ENCODE assay signal across 21 cellular contexts in the genomic region with DNA sequence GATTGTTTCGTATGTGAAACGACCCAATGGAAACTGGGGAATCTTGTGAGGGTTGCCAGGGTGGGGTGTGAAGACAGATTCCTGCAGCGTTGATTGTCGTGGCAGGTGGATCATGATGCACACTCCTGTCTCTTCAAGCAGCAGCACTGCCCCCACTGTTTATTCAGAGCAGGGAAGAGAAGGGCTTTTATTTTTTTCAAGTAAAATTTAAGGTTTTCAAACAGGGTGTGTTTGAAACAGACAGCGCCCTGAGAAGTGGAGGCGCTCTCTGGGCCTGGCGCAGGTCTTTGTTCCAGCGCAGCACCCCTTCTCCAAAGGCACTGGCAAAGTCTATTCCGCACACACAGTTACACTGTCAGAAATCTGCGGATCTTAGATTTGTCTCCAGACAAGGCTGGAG. TPM values are rescaled to one million over a fixed set of nuclear protein-coding genes. Genes with fewer than 3 reads are reported as not detected.
A peak's percentile ranks its signal among the peaks of the same experiment; 100 is the strongest.
DNase-seq lines count a peak whose midpoint lies in the region; ATAC-seq, FAIRE-seq and TF ChIP-seq lines count a peak whose summit lies in the region.
"Had no signal": no experiment of that assay in that cellular context is flagged by ENCODE, and none has a peak within 500 bp of the region (broad histone marks: within the 10 kb centered on the region; RNA-seq: fewer than 3 reads in every experiment).

No MANE protein-coding gene starts in this region.

- no peak overlapping the region for H2AK5ac ChIP-seq in H1 (ENCODE audit: low read depth, low read length)

- no peak for TF ChIP-seq POLR2A in H1 (IDR thresholded peaks at IDR 0.05; ENCODE audit: control extremely low read depth in 1 of 2, low read depth in 2 of 2, low read length in 2 of 2)

- H3K4ac ChIP-seq in H1 (replicated peaks; ENCODE audit: insufficient read length, low read depth, low read length): no peak overlapping the region

- H4K20me1 ChIP-seq in H1 (replicated peaks in 1 of 2; ENCODE audit: control insufficient read depth in 1 of 2, insufficient read depth in 2 of 2, low read length in 2 of 2): peaks cover 11 to 21% of the 10 kb centered on the region in 2 experiments

- POLR2A ChIA-PET in activated CD8-positive, alpha-beta T cell treated with anti-CD3 and anti-CD28 coated beads for 36 hours (lab: Charles Lee): no interaction called here
- POLR2A ChIA-PET in activated CD8-positive, alpha-beta T cell treated with anti-CD3 and anti-CD28 coated beads, Interleukin-2, amount 10 ng/mL, durations not matched to agents 7 days and 5 days (lab: Charles Lee): no interaction called here
- POLR2A ChIA-PET in H1 (lab: Charles Lee; ENCODE audit: partially characterized antibody): interaction anchor here (3.7 kb wide), 1 partner anchor 9 kb away, joined by 15 read pairs; no protein-coding TSS in a partner anchor

- no peak overlapping the region for H4K8ac ChIP-seq in H1 (ENCODE audit: extremely low read depth, insufficient read depth, low read length)

- no peak overlapping the region for H2BK15ac ChIP-seq in H1 (ENCODE audit: low read length)

- peaks cover 51% of the 10 kb centered on the region for H3K4me1 Mint-ChIP-seq in activated CD8-positive, alpha-beta T cell treated with anti-CD3 and anti-CD28 coated beads for 36 hours (ENCODE audit: low read depth)
- peaks cover 56% of the 10 kb centered on the region for H3K4me1 Mint-ChIP-seq in activated CD8-positive, alpha-beta T cell treated with anti-CD3 and anti-CD28 coated beads, Interleukin-2, amount 10 ng/mL, durations not matched to agents 7 days and 5 days (ENCODE audit: low read depth)

- no peak overlapping the region for H4K5ac ChIP-seq in H1 (ENCODE audit: insufficient read length, low read depth, low read length)

- no peaks in the 10 kb centered on the region for H3K9me3 Mint-ChIP-seq in activated CD8-positive, alpha-beta T cell treated with anti-CD3 and anti-CD28 coated beads for 36 hours
- H3K9me3 Mint-ChIP-seq in activated CD8-positive, alpha-beta T cell treated with anti-CD3 and anti-CD28 coated beads, Interleukin-2, amount 10 ng/mL, durations not matched to agents 7 days and 5 days (ENCODE audit: insufficient read depth): no peaks in the 10 kb centered on the region

- no peak for TF ChIP-seq EP300 in H1 (IDR thresholded peaks at IDR 0.05; ENCODE audit: borderline replicate concordance in 1 of 2, low read depth in 2 of 2, low read length in 2 of 2)

- 9% methylated on average over 10 of the region's 10 CpGs; no CpG with 5 or more reads in 1 of the 2 experiments for WGBS in H1 (ENCODE audit: extremely low coverage in 1 of 2, insufficient coverage in 1 of 2, insufficient read length in 1 of 2, insufficient replicate concordance in 2 of 2, low coverage in 1 of 2, low lambda C conversion rate in 2 of 2, missing lambda C conversion rate in 1 of 2), 2 experiments

- no peak overlapping the region for H3K14ac ChIP-seq in H1 (ENCODE audit: insufficient read length)

- H3K23ac ChIP-seq in H1 (ENCODE audit: insufficient read length): no peak overlapping the region

- no peaks in the 10 kb centered on the region for H3K36me3 Mint-ChIP-seq in activated CD8-positive, alpha-beta T cell treated with anti-CD3 and anti-CD28 coated beads for 36 hours (ENCODE audit: low read depth)
- H3K36me3 Mint-ChIP-seq in activated CD8-positive, alpha-beta T cell treated with anti-CD3 and anti-CD28 coated beads, Interleukin-2, amount 10 ng/mL, durations not matched to agents 7 days and 5 days (ENCODE audit: low read depth): no peaks in the 10 kb centered on the region

- no peak overlapping the region for H3K4me3 ChIP-seq in H1 (ENCODE audit: extremely low read depth in 1 of 4, insufficient read depth in 2 of 4, low read depth in 3 of 4, low read length in 4 of 4)
- H3K4me3 ChIP-seq: adrenal gland, right atrium auricular region, testis had no signal

- peaks cover 89% of the 10 kb centered on the region for H3K27me3 Mint-ChIP-seq in activated CD8-positive, alpha-beta T cell treated with anti-CD3 and anti-CD28 coated beads for 36 hours
- H3K27me3 Mint-ChIP-seq in activated CD8-positive, alpha-beta T cell treated with anti-CD3 and anti-CD28 coated beads, Interleukin-2, amount 10 ng/mL, durations not matched to agents 7 days and 5 days (ENCODE audit: low read depth): peaks cover 91% of the 10 kb centered on the region

- FAIRE-seq in H1 (lab: Jason Lieb, UNC): no peak
- FAIRE-seq: D721Med, endothelial cell of umbilical vein, G401.6 had no signal

- no peak overlapping the region for H3K56ac ChIP-seq in H1 (replicated peaks; ENCODE audit: insufficient read length, low read depth, low read length)

- H3K4me2 ChIP-seq in H1 (ENCODE audit: insufficient read depth in 1 of 2, low read depth in 2 of 2, low read length in 2 of 2): peak overlapping the region in 1 of 2 experiments; percentile 35; a peak in 1 of 4 replicates

- no peak overlapping the region for H2BK5ac ChIP-seq in H1 (ENCODE audit: low read depth, low read length)

- no peak overlapping the region for H4K91ac ChIP-seq in H1 (replicated peaks; ENCODE audit: insufficient read length, low read length)

- peaks cover 85 to 100% (median 95%) of the 10 kb centered on the region in 4 experiments for H3K27me3 ChIP-seq in H1 (replicated peaks in 1 of 4; ENCODE audit: control insufficient read depth in 3 of 4, extremely low read depth in 1 of 4, insufficient read depth in 3 of 4, low read length in 3 of 4)

- no peak for ATAC-seq in activated CD8-positive, alpha-beta T cell treated with anti-CD3 and anti-CD28 coated beads for 36 hours
- ATAC-seq in activated CD8-positive, alpha-beta T cell treated with anti-CD3 and anti-CD28 coated beads, Interleukin-2, amount 10 ng/mL, durations not matched to agents 7 days and 5 days: no peak
- ATAC-seq in stimulated activated naive CD8-positive, alpha-beta T cell treated with anti-CD3 and anti-CD28 coated beads, Interleukin-15, Interleukin-2, amounts not matched to agents 100 U/mL and 50 U/mL, for 24 hours: peak; percentile 11
- ATAC-seq in HG02852 (IDR thresholded peaks at IDR 0.05; ENCODE audit: unreplicated experiment): no peak
- no peak for ATAC-seq in GM18867 (IDR thresholded peaks at IDR 0.05; ENCODE audit: unreplicated experiment)

- H2AFZ ChIP-seq in H1 (ENCODE audit: low read length): no peak overlapping the region

- CTCF ChIA-PET in activated CD8-positive, alpha-beta T cell treated with anti-CD3 and anti-CD28 coated beads for 36 hours (lab: Charles Lee): interaction anchor here (1.1 to 2.9 kb wide), 4 partner anchors 9 to 391 kb away, joined by 5 to 12 read pairs (median 9); no protein-coding TSS in a partner anchor
- CTCF ChIA-PET in activated CD8-positive, alpha-beta T cell treated with anti-CD3 and anti-CD28 coated beads, Interleukin-2, amount 10 ng/mL, durations not matched to agents 7 days and 5 days (lab: Charles Lee): interaction anchor here (1.1 to 2.4 kb wide), 3 partner anchors 15 to 291 kb away, joined by 3 to 7 read pairs (median 4); no protein-coding TSS in a partner anchor
- CTCF ChIA-PET in H1 (lab: Charles Lee; ENCODE audit: partially characterized antibody): interaction anchor here (0.6 to 2.0 kb wide), 7 partner anchors 8 to 294 kb away, joined by 3 to 9 read pairs (median 6); a partner anchor contains a TSS

- H3K27ac Mint-ChIP-seq in activated CD8-positive, alpha-beta T cell treated with anti-CD3 and anti-CD28 coated beads for 36 hours: no peak overlapping the region
- no peak overlapping the region for H3K27ac Mint-ChIP-seq in activated CD8-positive, alpha-beta T cell treated with anti-CD3 and anti-CD28 coated beads, Interleukin-2, amount 10 ng/mL, durations not matched to agents 7 days and 5 days

- no peak overlapping the region for H3K18ac ChIP-seq in H1 (ENCODE audit: extremely low read depth, low read length)

- no peaks in the 10 kb centered on the region for H3K79me1 ChIP-seq in H1 (ENCODE audit: low read depth, low read length)

- no peak overlapping the region for H3K27ac ChIP-seq in H1 (ENCODE audit: low read depth, low read length)
- H3K27ac ChIP-seq: adrenal gland, right atrium auricular region, testis had no signal

- intact Hi-C loops in activated CD8-positive, alpha-beta T cell treated with anti-CD3 and anti-CD28 coated beads for 36 hours (cut with micrococcal nuclease): no loop called here

- no peak overlapping the region for H3K9ac ChIP-seq in H1 (replicated peaks in 1 of 4; ENCODE audit: extremely low read depth in 1 of 4, low read depth in 3 of 4, low read length in 3 of 4)

- H3K4me3 Mint-ChIP-seq in activated CD8-positive, alpha-beta T cell treated with anti-CD3 and anti-CD28 coated beads for 36 hours: peak overlapping the region; percentile 18
- no peak overlapping the region for H3K4me3 Mint-ChIP-seq in activated CD8-positive, alpha-beta T cell treated with anti-CD3 and anti-CD28 coated beads, Interleukin-2, amount 10 ng/mL, durations not matched to agents 7 days and 5 days

- H2BK20ac ChIP-seq in H1 (ENCODE audit: low read length): no peak overlapping the region

- H3K4me1 ChIP-seq in H1 (replicated peaks in 1 of 4; ENCODE audit: control insufficient read depth in 3 of 4, insufficient read depth in 4 of 4, low read length in 3 of 4): peaks cover 8 to 40% (median 20%) of the 10 kb centered on the region in 4 experiments
- H3K4me1 ChIP-seq: testis had no signal

- H2BK12ac ChIP-seq in H1 (ENCODE audit: low read depth, low read length): 0 out of 2 replicates have a peak overlapping the region, but pooled peaks have one; percentile 28

- no peak for TF ChIP-seq CTCF in activated CD8-positive, alpha-beta T cell treated with anti-CD3 and anti-CD28 coated beads for 36 hours (IDR thresholded peaks at IDR 0.05)
- TF ChIP-seq CTCF in H1 (IDR thresholded peaks at IDR 0.05; ENCODE audit: control extremely low read depth in 1 of 3, insufficient read depth in 1 of 3, low read depth in 1 of 3, low read length in 3 of 3): no peak

- no peak overlapping the region for H2BK120ac ChIP-seq in H1 (replicated peaks; ENCODE audit: low read depth, low read length)

- no peak for DNase-seq in activated CD8-positive, alpha-beta T cell treated with anti-CD3 and anti-CD28 coated beads for 36 hours
- DNase-seq in activated CD8-positive, alpha-beta T cell treated with anti-CD3 and anti-CD28 coated beads, Interleukin-2, amount 10 ng/mL, durations not matched to agents 7 days and 5 days: no peak
- DNase-seq in NCI-H69 (lab: John Stamatoyannopoulos, UW) (peak; percentile 42), H1 (ENCODE audit: low read depth in 1 of 2, low spot score in 2 of 2) (no peak), HK-2 (ENCODE audit: unreplicated experiment) (no peak)
- no peak for DNase-seq in stimulated activated naive CD8-positive, alpha-beta T cell treated with anti-CD3 and anti-CD28 coated beads, Interleukin-15, Interleukin-2, amounts not matched to agents 100 U/mL and 50 U/mL, for 24 hours
- DNase-seq: activated effector memory CD4-positive, alpha-beta T cell treated with Interleukin-2 at 50 U/mL for 16 hours; adrenal gland; C1 segment of cervical spinal cord; NCI-H1694; NCI-H345; testis had no signal

- no peak for TF ChIP-seq RAD21 in H1 (IDR thresholded peaks at IDR 0.05 in 1 of 2, conservative IDR thresholded peaks at IDR 0.05 in 1 of 2; ENCODE audit: low read depth in 2 of 2, low read length in 2 of 2)

- H3K36me3 ChIP-seq in H1 (ENCODE audit: control insufficient read depth in 2 of 4, insufficient read depth in 4 of 4, low read length in 3 of 4): no peaks in the 10 kb centered on the region
- H3K36me3 ChIP-seq: adrenal gland, right atrium auricular region had no signal

- H3K79me2 ChIP-seq in H1 (ENCODE audit: control insufficient read depth in 1 of 2, insufficient read depth in 2 of 2, low read length in 2 of 2): no peaks in the 10 kb centered on the region

- H3K9me3 ChIP-seq in H1 (ENCODE audit: insufficient read depth in 2 of 2, low read depth in 1 of 2, low read length in 1 of 2): no peaks in the 10 kb centered on the region
- H3K9me3 ChIP-seq: adrenal gland, right atrium auricular region, testis had no signal

- H3K23me2 ChIP-seq in H1 (ENCODE audit: low read depth, low read length): peaks cover 2% of the 10 kb centered on the region; the same call in 1 of the 2 replicates

RNA-seq across cellular contexts. Expression of a gene that starts 6.9 kb away (rescaled TPM):
- total RNA-seq in activated CD8-positive, alpha-beta T cell treated with anti-CD3 and anti-CD28 coated beads for 36 hours: 1 to 10 TPM in 1 of 2 experiments, under 1 TPM in 1; 0.96 to 1.2 TPM
- total RNA-seq in activated CD8-positive, alpha-beta T cell treated with anti-CD3 and anti-CD28 coated beads, Interleukin-2, amount 10 ng/mL, durations not matched to agents 7 days and 5 days: under 1 TPM; 0.68 to 0.97 TPM
- 0.56 and 0.80 TPM in 2 replicates for total RNA-seq in H1 (2021; fragmentation: NEBNext Ultra II Directional; extraction: Animal tissue kit (Norgen Biotek cat#: 25700))
- 1.3 and 1.8 TPM in 2 replicates for polyA plus RNA-seq in H1 (2011; rRNA removed)
- polyA plus RNA-seq in H1 (2011; cell fraction: cytosol; rRNA removed): 1.2 TPM
- 0.91 TPM for polyA plus RNA-seq in H1 (2011; cell fraction: nucleus; rRNA removed)
- polyA plus RNA-seq in H1 (2012, experiment 1 of 2): 0.92 to 1.1 TPM (median 0.95 TPM) in 3 of 4 replicates, not detected in the other
- 2.7 TPM for polyA plus RNA-seq in H1 (2012, experiment 2 of 2)
- polyA plus RNA-seq in H1 (2013, experiment 1 of 2): 1.8 TPM
- polyA plus RNA-seq in H1 (2013, experiment 2 of 2): 1.4 TPM
- polyA minus RNA-seq in H1 (2011; rRNA and poly(A)+ RNA removed): 0.63 TPM in 1 of 2 replicates, not detected in the other
- not detected for polyA minus RNA-seq in H1 (2011; cell fraction: cytosol; rRNA and poly(A)+ RNA removed)
- not detected for polyA minus RNA-seq in H1 (2011; cell fraction: nucleus; rRNA and poly(A)+ RNA removed)

RNA-seq across cellular contexts. Expression of a gene that starts 7.8 kb away (rescaled TPM):
- not detected for total RNA-seq in activated CD8-positive, alpha-beta T cell treated with anti-CD3 and anti-CD28 coated beads for 36 hours
- total RNA-seq in activated CD8-positive, alpha-beta T cell treated with anti-CD3 and anti-CD28 coated beads, Interleukin-2, amount 10 ng/mL, durations not matched to agents 7 days and 5 days: not detected
- total RNA-seq in H1 (2021; fragmentation: NEBNext Ultra II Directional; extraction: Animal tissue kit (Norgen Biotek cat#: 25700)): not detected in 2 replicates
- polyA plus RNA-seq in H1 (2011; rRNA removed): not detected in 2 replicates
- not detected for polyA plus RNA-seq in H1 (2011; cell fraction: cytosol; rRNA removed)
- not detected for polyA plus RNA-seq in H1 (2011; cell fraction: nucleus; rRNA removed)
- not detected in 4 replicates for polyA plus RNA-seq in H1 (2012, experiment 1 of 2)
- not detected for polyA plus RNA-seq in H1 (2012, experiment 2 of 2)
- under 0.01 TPM for polyA plus RNA-seq in H1 (2013, experiment 1 of 2)
- 0.02 TPM for polyA plus RNA-seq in H1 (2013, experiment 2 of 2)
- not detected in 2 replicates for polyA minus RNA-seq in H1 (2011; rRNA and poly(A)+ RNA removed)
- not detected for polyA minus RNA-seq in H1 (2011; cell fraction: cytosol; rRNA and poly(A)+ RNA removed)
- polyA minus RNA-seq in H1 (2011; cell fraction: nucleus; rRNA and poly(A)+ RNA removed): not detected
- total RNA-seq: bronchial epithelial cell, endothelial cell of umbilical vein, HT-29, lower leg skin had no signal
- polyA plus RNA-seq: endothelial cell of umbilical vein had no signal
